Comparison of ENCODE assay signal across 8 cellular contexts in genomic region chrX:49268702-49269009, GRCh38. TPM values are rescaled to one million over a fixed set of nuclear protein-coding genes. Genes with fewer than 3 reads are reported as not detected.
DNase-seq lines count a peak whose midpoint lies in the region; ATAC-seq, FAIRE-seq and TF ChIP-seq lines count a peak whose summit lies in the region.

No MANE protein-coding gene starts in this region.

- no peaks in the 10 kb centered on the region for H3K9me1 ChIP-seq in keratinocyte (ENCODE audit: control insufficient read depth, extremely low read depth, insufficient read depth, low read length)

- H3K9ac ChIP-seq in keratinocyte (ENCODE audit: control insufficient read depth, extremely low read depth, insufficient read depth, low read length): peak overlapping the region; percentile 89

- H4K20me1 ChIP-seq in keratinocyte (ENCODE audit: control insufficient read depth, extremely low read depth, insufficient read depth, low read length): no peaks in the 10 kb centered on the region

- H3K4me3 Mint-ChIP-seq in T-helper 1 cell treated with Interleukin-12 subunit alpha and Interleukin-12 subunit beta and Interleukin-4 antibody, amounts not matched to agents 30 μg/mL and 1 μg/mL, for 36 hours: peak overlapping the region; percentile 93
- peak overlapping the region; percentile 92 for H3K4me3 Mint-ChIP-seq in activated naive CD8-positive, alpha-beta T cell treated with anti-CD3 and anti-CD28 coated beads, Interleukin-2, amount 10 ng/mL, durations not matched to agents 7 days and 5 days

- no peak for ATAC-seq in activated naive CD8-positive, alpha-beta T cell treated with anti-CD3 and anti-CD28 coated beads, Interleukin-2, amount 10 ng/mL, durations not matched to agents 7 days and 5 days (ENCODE audit: low read depth)
- ATAC-seq in HG03196 (IDR thresholded peaks at IDR 0.05; ENCODE audit: unreplicated experiment) (no peak), HG02610 (IDR thresholded peaks at IDR 0.05; ENCODE audit: unreplicated experiment) (no peak)

- H3K4me1 ChIP-seq in keratinocyte (ENCODE audit: control insufficient read depth, extremely low read depth, insufficient read depth, low read length) (peaks cover 14% of the 10 kb centered on the region), suprapubic skin (peaks cover 33% of the 10 kb centered on the region)

- no peak for DNase-seq in T-helper 1 cell
- no peak for DNase-seq in activated naive CD8-positive, alpha-beta T cell treated with anti-CD3 and anti-CD28 coated beads, Interleukin-2, amount 10 ng/mL, durations not matched to agents 7 days and 5 days
- no peak for DNase-seq in keratinocyte (ENCODE audit: low read depth, low spot score)
- DNase-seq in suprapubic skin (ENCODE audit: low spot score in 2 of 2): no peak
- no peak for DNase-seq in glomerular visceral epithelial cell (ENCODE audit: extremely low spot score)

- peaks cover 2% of the 10 kb centered on the region for H3K79me2 ChIP-seq in keratinocyte (ENCODE audit: control insufficient read depth, insufficient read depth, low read length)

- H3K27ac ChIP-seq in keratinocyte (ENCODE audit: control insufficient read depth, insufficient read depth, low read length) (peak overlapping the region; percentile 63), suprapubic skin (peak overlapping the region; percentile 94)

- H3K4me3 ChIP-seq in keratinocyte (ENCODE audit: control insufficient read depth in 2 of 3, extremely low read depth in 1 of 3, insufficient read depth in 2 of 3, low read depth in 1 of 3, low read length in 3 of 3) (peak overlapping the region; percentile 49 to 80 (median 62)), suprapubic skin (peak overlapping the region; percentile 71)

- H3K27me3 ChIP-seq in keratinocyte (ENCODE audit: control insufficient read depth, extremely low read depth, insufficient read depth, low read length): no peaks in the 10 kb centered on the region
- no peaks in the 10 kb centered on the region for H3K27me3 ChIP-seq in suprapubic skin

- H3K27ac Mint-ChIP-seq in T-helper 1 cell treated with Interleukin-12 subunit alpha and Interleukin-12 subunit beta and Interleukin-4 antibody, amounts not matched to agents 30 μg/mL and 1 μg/mL, for 36 hours: peak overlapping the region; percentile 99
- peak overlapping the region; percentile 96 for H3K27ac Mint-ChIP-seq in activated naive CD8-positive, alpha-beta T cell treated with anti-CD3 and anti-CD28 coated beads, Interleukin-2, amount 10 ng/mL, durations not matched to agents 7 days and 5 days

- peaks cover 39% of the 10 kb centered on the region for H3K4me1 Mint-ChIP-seq in T-helper 1 cell treated with Interleukin-12 subunit alpha and Interleukin-12 subunit beta and Interleukin-4 antibody, amounts not matched to agents 30 μg/mL and 1 μg/mL, for 36 hours (ENCODE audit: low read depth)
- peaks cover 33% of the 10 kb centered on the region for H3K4me1 Mint-ChIP-seq in activated naive CD8-positive, alpha-beta T cell treated with anti-CD3 and anti-CD28 coated beads, Interleukin-2, amount 10 ng/mL, durations not matched to agents 7 days and 5 days

- 29% methylated on average over 4 of the region's 4 CpGs for WGBS in suprapubic skin

- no peak for TF ChIP-seq POLR2A in suprapubic skin (IDR thresholded peaks at IDR 0.05)

- no peaks in the 10 kb centered on the region for H3K9me3 Mint-ChIP-seq in T-helper 1 cell treated with Interleukin-12 subunit alpha and Interleukin-12 subunit beta and Interleukin-4 antibody, amounts not matched to agents 30 μg/mL and 1 μg/mL, for 36 hours
- H3K9me3 Mint-ChIP-seq in activated naive CD8-positive, alpha-beta T cell treated with anti-CD3 and anti-CD28 coated beads, Interleukin-2, amount 10 ng/mL, durations not matched to agents 7 days and 5 days: no peaks in the 10 kb centered on the region

- dilution Hi-C loops in keratinocyte (cut with MboI; ENCODE audit: extremely low pct_ligation_motif_present, low sequenced_read_pairs): no loop called here

- peaks cover 7% of the 10 kb centered on the region for H3K36me3 Mint-ChIP-seq in T-helper 1 cell treated with Interleukin-12 subunit alpha and Interleukin-12 subunit beta and Interleukin-4 antibody, amounts not matched to agents 30 μg/mL and 1 μg/mL, for 36 hours (ENCODE audit: low read depth)
- H3K36me3 Mint-ChIP-seq in activated naive CD8-positive, alpha-beta T cell treated with anti-CD3 and anti-CD28 coated beads, Interleukin-2, amount 10 ng/mL, durations not matched to agents 7 days and 5 days: peaks cover 5% of the 10 kb centered on the region

- TF ChIP-seq CTCF in keratinocyte (optimal IDR thresholded peaks at IDR 0.05 in 1 of 3, IDR thresholded peaks at IDR 0.05 in 1 of 3, conservative IDR thresholded peaks at IDR 0.05 in 1 of 3; ENCODE audit: extremely low read depth in 1 of 3, insufficient read depth in 2 of 3, low read length in 3 of 3): no peak
- TF ChIP-seq CTCF in suprapubic skin (IDR thresholded peaks at IDR 0.05): no peak

- no peaks in the 10 kb centered on the region for H3K27me3 Mint-ChIP-seq in T-helper 1 cell treated with Interleukin-12 subunit alpha and Interleukin-12 subunit beta and Interleukin-4 antibody, amounts not matched to agents 30 μg/mL and 1 μg/mL, for 36 hours (ENCODE audit: low read depth)
- no peaks in the 10 kb centered on the region for H3K27me3 Mint-ChIP-seq in activated naive CD8-positive, alpha-beta T cell treated with anti-CD3 and anti-CD28 coated beads, Interleukin-2, amount 10 ng/mL, durations not matched to agents 7 days and 5 days

- H3K36me3 ChIP-seq in keratinocyte (ENCODE audit: control insufficient read depth in 2 of 2, extremely low read depth in 1 of 2, insufficient read depth in 2 of 2, low read length in 2 of 2) (no peaks in the 10 kb centered on the region), suprapubic skin (no peaks in the 10 kb centered on the region)

- H2AFZ ChIP-seq in keratinocyte (ENCODE audit: control insufficient read depth, low read length): peak overlapping the region; percentile 86

- H3K9me3 ChIP-seq in keratinocyte (ENCODE audit: control insufficient read depth, low read depth, low read length) (no peaks in the 10 kb centered on the region), suprapubic skin (no peaks in the 10 kb centered on the region)

- POLR2A ChIA-PET in activated naive CD8-positive, alpha-beta T cell treated with anti-CD3 and anti-CD28 coated beads, Interleukin-2, amount 10 ng/mL, durations not matched to agents 7 days and 5 days (lab: Charles Lee): interaction anchor here (0.6 to 2.2 kb wide), 14 partner anchors 11 to 467 kb away, joined by 3 to 14 read pairs (median 4); partner anchors contain the start of genes CCDC22, HDAC6 and PLP2

- H3K4me2 ChIP-seq in keratinocyte (ENCODE audit: control insufficient read depth, extremely low read depth, insufficient read depth, low read depth, low read length): peak overlapping the region; percentile 88

- FAIRE-seq in keratinocyte (lab: Jason Lieb, UNC): no peak

- no peak for TF ChIP-seq EP300 in suprapubic skin (IDR thresholded peaks at IDR 0.05)

RNA-seq across cellular contexts. Expression of gene PPP1R3F, which starts 0.9 kb away (rescaled TPM):
- total RNA-seq in activated naive CD8-positive, alpha-beta T cell treated with anti-CD3 and anti-CD28 coated beads, Interleukin-2, amount 10 ng/mL, durations not matched to agents 7 days and 5 days: 10 to 100 TPM; 12.7 to 13.2 TPM
- polyA plus RNA-seq in keratinocyte: 0.29 to 1.4 TPM (median 0.62 TPM) in 3 replicates
- 3.7 TPM for polyA plus RNA-seq in keratinocyte (2011; ENCODE audit: low read depth)
- 0.55 and 0.64 TPM in 2 replicates for polyA plus RNA-seq in keratinocyte (2011; cell fraction: cytosol; rRNA removed)
- polyA plus RNA-seq in keratinocyte (2011; cell fraction: nucleus; rRNA removed): 0.47 and 1.1 TPM in 2 replicates
- polyA plus RNA-seq in keratinocyte (2012; ENCODE audit: low replicate concordance): 0.49 and 1.4 TPM in 2 replicates
- polyA minus RNA-seq in keratinocyte: 0.10 to 1.1 TPM (median 0.26 TPM) in 3 replicates
- not detected for polyA minus RNA-seq in keratinocyte (2011; cell fraction: cytosol; rRNA and poly(A)+ RNA removed)
- 0.47 and 1.3 TPM in 2 replicates for polyA minus RNA-seq in keratinocyte (2011; cell fraction: nucleus; rRNA and poly(A)+ RNA removed)
- 10 to 100 TPM in 1 of 4 donors, 1 to 10 TPM in 3; 4.8 to 13.3 (median 5.7) TPM for total RNA-seq in suprapubic skin

RNA-seq across cellular contexts. Expression of gene FOXP3, which starts 4.1 kb away (rescaled TPM):
- 10 to 100 TPM; 23.3 to 23.6 TPM for total RNA-seq in activated naive CD8-positive, alpha-beta T cell treated with anti-CD3 and anti-CD28 coated beads, Interleukin-2, amount 10 ng/mL, durations not matched to agents 7 days and 5 days
- 0.05 to 0.12 TPM (median 0.06 TPM) in 3 replicates for polyA plus RNA-seq in keratinocyte
- not detected for polyA plus RNA-seq in keratinocyte (2011; ENCODE audit: low read depth)
- 0.02 and 0.09 TPM in 2 replicates for polyA plus RNA-seq in keratinocyte (2011; cell fraction: cytosol; rRNA removed)
- 0.15 and 0.31 TPM in 2 replicates for polyA plus RNA-seq in keratinocyte (2011; cell fraction: nucleus; rRNA removed)
- polyA plus RNA-seq in keratinocyte (2012; ENCODE audit: low replicate concordance): 0.18 and 0.31 TPM in 2 replicates
- 0.10 to 0.46 TPM in 2 of 3 replicates, not detected in the other for polyA minus RNA-seq in keratinocyte
- not detected for polyA minus RNA-seq in keratinocyte (2011; cell fraction: cytosol; rRNA and poly(A)+ RNA removed)
- polyA minus RNA-seq in keratinocyte (2011; cell fraction: nucleus; rRNA and poly(A)+ RNA removed): 0.21 TPM in 1 of 2 replicates, not detected in the other
- 1 to 10 TPM in 1 of 4 donors, under 1 TPM in 2, not detected in 1; 0.26 to 1.0 (median 0.62) TPM for total RNA-seq in suprapubic skin

RNA-seq across cellular contexts. Expression of gene CCDC22, which starts 33.4 kb away (rescaled TPM):
- total RNA-seq in activated naive CD8-positive, alpha-beta T cell treated with anti-CD3 and anti-CD28 coated beads, Interleukin-2, amount 10 ng/mL, durations not matched to agents 7 days and 5 days: 10 to 100 TPM; 27.8 to 29.6 TPM
- polyA plus RNA-seq in keratinocyte: 8.2 to 13.5 TPM (median 8.5 TPM) in 3 replicates
- 7.2 TPM for polyA plus RNA-seq in keratinocyte (2011; ENCODE audit: low read depth)
- polyA plus RNA-seq in keratinocyte (2011; cell fraction: cytosol; rRNA removed): 7.2 and 12.3 TPM in 2 replicates
- 13.9 and 15.8 TPM in 2 replicates for polyA plus RNA-seq in keratinocyte (2011; cell fraction: nucleus; rRNA removed)
- 9.7 and 12.1 TPM in 2 replicates for polyA plus RNA-seq in keratinocyte (2012; ENCODE audit: low replicate concordance)
- 13.6 to 35.7 TPM (median 19.0 TPM) in 3 replicates for polyA minus RNA-seq in keratinocyte
- polyA minus RNA-seq in keratinocyte (2011; cell fraction: cytosol; rRNA and poly(A)+ RNA removed): 27.8 TPM
- 7.6 and 7.9 TPM in 2 replicates for polyA minus RNA-seq in keratinocyte (2011; cell fraction: nucleus; rRNA and poly(A)+ RNA removed)
- 10 to 100 TPM; 18.1 to 25.0 (median 18.8) TPM for total RNA-seq in suprapubic skin

RNA-seq across cellular contexts. Expression of gene GAGE10, which starts 34.8 kb away (rescaled TPM):
- total RNA-seq in activated naive CD8-positive, alpha-beta T cell treated with anti-CD3 and anti-CD28 coated beads, Interleukin-2, amount 10 ng/mL, durations not matched to agents 7 days and 5 days: not detected
- not detected in 3 replicates for polyA plus RNA-seq in keratinocyte
- polyA plus RNA-seq in keratinocyte (2011; ENCODE audit: low read depth): not detected
- not detected in 2 replicates for polyA plus RNA-seq in keratinocyte (2011; cell fraction: cytosol; rRNA removed)
- not detected in 2 replicates for polyA plus RNA-seq in keratinocyte (2011; cell fraction: nucleus; rRNA removed)
- polyA plus RNA-seq in keratinocyte (2012; ENCODE audit: low replicate concordance): not detected in 2 replicates
- polyA minus RNA-seq in keratinocyte: not detected in 3 replicates
- not detected for polyA minus RNA-seq in keratinocyte (2011; cell fraction: cytosol; rRNA and poly(A)+ RNA removed)
- not detected in 2 replicates for polyA minus RNA-seq in keratinocyte (2011; cell fraction: nucleus; rRNA and poly(A)+ RNA removed)
- total RNA-seq in suprapubic skin: not detected

RNA-seq across cellular contexts. Expression of gene CACNA1F, which starts 35.5 kb away (rescaled TPM):
- 1 to 10 TPM; 1.7 to 2.2 TPM for total RNA-seq in activated naive CD8-positive, alpha-beta T cell treated with anti-CD3 and anti-CD28 coated beads, Interleukin-2, amount 10 ng/mL, durations not matched to agents 7 days and 5 days
- polyA plus RNA-seq in keratinocyte: 0.03 TPM in 1 of 3 replicates, not detected in the others
- not detected for polyA plus RNA-seq in keratinocyte (2011; ENCODE audit: low read depth)
- not detected in 2 replicates for polyA plus RNA-seq in keratinocyte (2011; cell fraction: cytosol; rRNA removed)
- polyA plus RNA-seq in keratinocyte (2011; cell fraction: nucleus; rRNA removed): 0.01 TPM in 1 of 2 replicates, not detected in the other
- polyA plus RNA-seq in keratinocyte (2012; ENCODE audit: low replicate concordance): not detected in 2 replicates
- not detected in 3 replicates for polyA minus RNA-seq in keratinocyte
- polyA minus RNA-seq in keratinocyte (2011; cell fraction: cytosol; rRNA and poly(A)+ RNA removed): not detected
- polyA minus RNA-seq in keratinocyte (2011; cell fraction: nucleus; rRNA and poly(A)+ RNA removed): not detected in 2 replicates
- under 1 TPM in 3 of 4 donors, not detected in 1; 0.21 to 0.40 (median 0.29) TPM for total RNA-seq in suprapubic skin

Comparison
In these comparisons a context has a peak if more than half of its experiments do, and no peak if none do; other contexts are left out.
1. RNA of gene FOXP3, which starts 4.1 kb away (total RNA-seq): 23.3 to 23.6 TPM in activated naive CD8-positive, alpha-beta T cell treated with anti-CD3 and anti-CD28 coated beads, Interleukin-2, amount 10 ng/mL, durations not matched to agents 7 days and 5 days; 0.26 to 1.0 TPM in suprapubic skin; every median in the first group is over 10 times any median in the second.